Comparison of ENCODE assay signal across 8 cellular contexts in the genomic region with DNA sequence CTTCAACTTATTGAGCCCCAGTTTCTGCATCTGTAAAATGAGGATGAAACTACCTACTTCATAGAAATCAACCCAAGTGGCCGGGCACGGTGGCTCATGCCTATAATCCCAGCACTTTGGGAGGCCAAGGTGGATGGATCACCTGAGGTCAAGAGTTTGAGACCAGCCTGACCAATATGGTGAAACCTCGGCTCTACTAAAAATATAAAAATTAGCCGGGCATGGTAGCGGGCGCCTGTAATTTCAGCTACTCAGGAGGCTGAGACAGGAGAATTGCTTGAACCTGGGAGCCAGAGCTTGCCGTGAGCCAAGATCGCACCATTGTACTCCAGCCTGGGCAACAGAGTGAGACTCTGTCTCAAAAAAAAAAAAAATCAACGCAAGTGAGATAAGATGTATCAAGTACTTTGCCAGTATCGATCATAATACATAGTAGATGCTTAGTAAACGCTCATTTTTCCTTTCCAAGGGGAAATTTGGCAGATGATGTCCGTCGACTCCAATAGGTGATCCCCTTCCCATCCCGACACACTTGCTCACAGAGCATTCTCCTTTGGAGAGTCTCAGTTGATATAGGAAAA. TPM values are rescaled to one million over a fixed set of nuclear protein-coding genes. Genes with fewer than 3 reads are reported as not detected.
DNase-seq lines count a peak whose midpoint lies in the region; ATAC-seq, FAIRE-seq and TF ChIP-seq lines count a peak whose summit lies in the region.
"Not testable (repeated sequence)": the region's sequence is repeated elsewhere in the genome, so short reads cannot be mapped to it uniquely, and the experiment has no call there.

No MANE protein-coding gene starts in this region.

- H3K4me3 Mint-ChIP-seq in activated CD8-positive, alpha-beta T cell treated with anti-CD3 and anti-CD28 coated beads, Interleukin-2, amount 10 ng/mL, durations not matched to agents 7 days and 5 days; nephron: not testable (repeated sequence)
- H3K4me3 Mint-ChIP-seq in stimulated activated naive B cell treated with anti-CD40 and anti-IgM and Interleukin-4, amounts not matched to agents 10 μg/mL and 1 μg/mL and 100 μg/mL, for 72 hours, result peak overlapping the region; percentile 67

- peaks cover 52% of the 10 kb centered on the region for H3K36me3 Mint-ChIP-seq in activated CD8-positive, alpha-beta T cell treated with anti-CD3 and anti-CD28 coated beads, Interleukin-2, amount 10 ng/mL, durations not matched to agents 7 days and 5 days (ENCODE audit: low read depth)
- peaks cover 38% of the 10 kb centered on the region for H3K36me3 Mint-ChIP-seq in nephron (ENCODE audit: low read depth)
- peaks cover 28 to 37% of the 10 kb centered on the region in 2 donors for H3K36me3 Mint-ChIP-seq in stimulated activated naive B cell treated with anti-CD40 and anti-IgM and Interleukin-4, amounts not matched to agents 10 μg/mL and 1 μg/mL and 100 μg/mL, for 72 hours

- RAD21 ChIA-PET in HCT116 (lab: Charles Lee; ENCODE audit: low non-redundant PET in 1 of 2, low total read pairs in 2 of 2, uncharacterized antibody in 2 of 2, unreplicated experiment in 2 of 2), result interaction anchor here (0.6 to 1.1 kb wide), 4 partner anchors 15 to 34 kb away, joined by 3 to 4 read pairs (median 3); no protein-coding TSS in a partner anchor

- H3K9me3 ChIP-seq in A549; HCT116 (ENCODE audit: control insufficient read depth in 1 of 2, insufficient read depth in 1 of 2, low read depth in 1 of 2, low read length in 2 of 2); RWPE2 (ENCODE audit: severe bottlenecking); ascending aorta; fibroblast of lung (ENCODE audit: control insufficient read depth, insufficient read depth, low read depth, low read length): not testable (repeated sequence)

- H3K4me3 ChIP-seq in A549, result 0 out of 3 replicates have a peak overlapping the region, but pooled peaks have one; percentile 15
- peak overlapping the region in 1 of 2 experiments; percentile 19; a peak in 2 of 4 replicates for H3K4me3 ChIP-seq in HCT116 (replicated peaks in 1 of 2; ENCODE audit: low read depth in 1 of 2, low read length in 2 of 2)
- not testable (repeated sequence) for H3K4me3 ChIP-seq in RWPE2 (ENCODE audit: severe bottlenecking); ascending aorta; fibroblast of lung (replicated peaks in 1 of 4; ENCODE audit: control extremely low read depth in 1 of 4, insufficient read depth in 1 of 4, low read depth in 3 of 4, low read length in 4 of 4)

- peaks cover 0 to 51% of the 10 kb centered on the region in 2 experiments; a peak in 2 of 4 replicates for H3K36me3 ChIP-seq in HCT116 (ENCODE audit: control insufficient read depth in 1 of 2, insufficient read depth in 2 of 2, low read length in 2 of 2)
- H3K36me3 ChIP-seq in RWPE2 (ENCODE audit: low read depth), result peaks cover 86% of the 10 kb centered on the region
- H3K36me3 ChIP-seq in ascending aorta; fibroblast of lung (ENCODE audit: control insufficient read depth, insufficient read depth, low read length): not testable (repeated sequence)

- TF ChIP-seq EP300 in A549 (IDR thresholded peaks at IDR 0.05), result not testable (repeated sequence)

- DNase-seq in A549 (ENCODE audit: low read depth in 1 of 2, low spot score in 1 of 2); HCT116 (ENCODE audit: low read depth, low spot score); RWPE2 (ENCODE audit: low spot score); activated CD8-positive, alpha-beta T cell treated with anti-CD3 and anti-CD28 coated beads, Interleukin-2, amount 10 ng/mL, durations not matched to agents 7 days and 5 days; ascending aorta (ENCODE audit: low spot score in 2 of 2); fibroblast of lung (ENCODE audit: low read depth in 2 of 2); stimulated activated naive B cell treated with anti-CD40 and anti-IgM and Interleukin-4, amounts not matched to agents 10 μg/mL and 1 μg/mL and 100 μg/mL, for 72 hours: not testable (repeated sequence)

- TF ChIP-seq CTCF in A549 (IDR thresholded peaks at IDR 0.05); HCT116 (IDR thresholded peaks at IDR 0.05 in 2 of 3, conservative IDR thresholded peaks at IDR 0.05 in 1 of 3; ENCODE audit: borderline replicate concordance in 1 of 3, insufficient read depth in 1 of 3, low read depth in 2 of 3, low read length in 2 of 3); RWPE2 (IDR thresholded peaks at IDR 0.05; ENCODE audit: poor library complexity, severe bottlenecking); ascending aorta (IDR thresholded peaks at IDR 0.05); fibroblast of lung (conservative IDR thresholded peaks at IDR 0.05 in 1 of 2, IDR thresholded peaks at IDR 0.05 in 1 of 2; ENCODE audit: low read depth in 1 of 2, low read length in 2 of 2); nephron (IDR thresholded peaks at IDR 0.05; ENCODE audit: unreplicated experiment in 3 of 3): not testable (repeated sequence)

- CTCF ChIA-PET in A549 (lab: Yijun Ruan, JAX), result interaction anchor here (0.6 to 1.1 kb wide), 5 partner anchors 11 to 228 kb away, joined by 3 to 4 read pairs (median 4); no protein-coding TSS in a partner anchor
- CTCF ChIA-PET in HCT116 (lab: Charles Lee), result not testable (repeated sequence)
- CTCF ChIA-PET in activated CD8-positive, alpha-beta T cell treated with anti-CD3 and anti-CD28 coated beads, Interleukin-2, amount 10 ng/mL, durations not matched to agents 7 days and 5 days (lab: Charles Lee), result interaction anchor here (1.0 to 1.5 kb wide), 2 partner anchors 11 to 41 kb away, joined by 3 read pairs; no protein-coding TSS in a partner anchor

- H3K27me3 Mint-ChIP-seq in activated CD8-positive, alpha-beta T cell treated with anti-CD3 and anti-CD28 coated beads, Interleukin-2, amount 10 ng/mL, durations not matched to agents 7 days and 5 days (ENCODE audit: low read depth); nephron (ENCODE audit: low read depth); stimulated activated naive B cell treated with anti-CD40 and anti-IgM and Interleukin-4, amounts not matched to agents 10 μg/mL and 1 μg/mL and 100 μg/mL, for 72 hours: not testable (repeated sequence)

- H3K27ac ChIP-seq in A549, result peak overlapping the region; percentile 41 to 80
- peak overlapping the region; percentile 53 for H3K27ac ChIP-seq in HCT116 (ENCODE audit: low read depth, low read length)
- peak overlapping the region; percentile 54 for H3K27ac ChIP-seq in RWPE2 (ENCODE audit: poor library complexity, severe bottlenecking)
- H3K27ac ChIP-seq in ascending aorta, result peak overlapping the region; percentile 64 to 68
- peak overlapping the region; percentile 52 for H3K27ac ChIP-seq in fibroblast of lung (ENCODE audit: insufficient read depth, low read length)

- POLR2A ChIA-PET in A549 (lab: Yijun Ruan, JAX) (interaction anchor here (1.0 to 2.1 kb wide), 4 partner anchors 10 to 30 kb away, joined by 3 to 13 read pairs (median 4); no protein-coding TSS in a partner anchor), HCT116 (lab: Charles Lee) (interaction anchor here (1.0 to 2.5 kb wide), 4 partner anchors 10 to 50 kb away, joined by 3 to 10 read pairs (median 4); a partner anchor contains a TSS)
- POLR2A ChIA-PET in activated CD8-positive, alpha-beta T cell treated with anti-CD3 and anti-CD28 coated beads, Interleukin-2, amount 10 ng/mL, durations not matched to agents 7 days and 5 days (lab: Charles Lee), result interaction anchor here (0.9 to 3.8 kb wide), 4 partner anchors 9 to 61 kb away, joined by 3 to 13 read pairs (median 3); a partner anchor contains a TSS

- peaks cover 100% of the 10 kb centered on the region for H3K79me2 ChIP-seq in HCT116 (ENCODE audit: insufficient read depth, low read length)
- peaks cover 98% of the 10 kb centered on the region for H3K79me2 ChIP-seq in fibroblast of lung (ENCODE audit: control insufficient read depth, insufficient read depth, low read length)

- H3K4me1 ChIP-seq in A549 (peaks cover 99% of the 10 kb centered on the region), HCT116 (ENCODE audit: control insufficient read depth in 1 of 2, insufficient read depth in 2 of 2, low read length in 2 of 2) (peaks cover 85 to 98% of the 10 kb centered on the region in 2 experiments), RWPE2 (ENCODE audit: insufficient read depth, poor library complexity, severe bottlenecking) (peaks cover 88% of the 10 kb centered on the region), ascending aorta (peaks cover 20 to 69% of the 10 kb centered on the region in 2 donors), fibroblast of lung (ENCODE audit: control insufficient read depth, extremely low read depth, insufficient read depth, low read length) (peaks cover 42% of the 10 kb centered on the region)

- 91% methylated on average over 14 of the region's 14 CpGs for WGBS in A549 (ENCODE audit: missing lambda C conversion rate)

- H3K4me2 ChIP-seq in A549, result peak overlapping the region; percentile 94
- peak overlapping the region; percentile 59 for H3K4me2 ChIP-seq in HCT116 (ENCODE audit: low read length)
- not testable (repeated sequence) for H3K4me2 ChIP-seq in fibroblast of lung (ENCODE audit: extremely low read depth, insufficient read depth, low read length)

- BruUV-seq in HCT116 (replicated peaks; lab: Mats Ljungman, UMichigan), result not testable (repeated sequence)

- H4K20me1 ChIP-seq in HCT116 (ENCODE audit: insufficient read depth), result peaks cover 15% of the 10 kb centered on the region; the same call in 1 of the 2 replicates
- H4K20me1 ChIP-seq in fibroblast of lung (ENCODE audit: control insufficient read depth, extremely low read depth, insufficient read depth, low read length), result not testable (repeated sequence)

- intact Hi-C loops in HCT116 (cut with micrococcal nuclease), result not testable (repeated sequence)
- intact Hi-C loops in ascending aorta (cut with DNase I), result loop anchor here (2.0 kb wide), 3 partner anchors 27 to 75 kb away; no protein-coding TSS in a partner anchor

- H3K4me1 Mint-ChIP-seq in activated CD8-positive, alpha-beta T cell treated with anti-CD3 and anti-CD28 coated beads, Interleukin-2, amount 10 ng/mL, durations not matched to agents 7 days and 5 days (ENCODE audit: low read depth), result peaks cover 87% of the 10 kb centered on the region
- H3K4me1 Mint-ChIP-seq in nephron, result peaks cover 76% of the 10 kb centered on the region
- peaks cover 64 to 75% of the 10 kb centered on the region in 2 donors for H3K4me1 Mint-ChIP-seq in stimulated activated naive B cell treated with anti-CD40 and anti-IgM and Interleukin-4, amounts not matched to agents 10 μg/mL and 1 μg/mL and 100 μg/mL, for 72 hours

- ATAC-seq in A549; RWPE2 (ENCODE audit: low read depth); activated CD8-positive, alpha-beta T cell treated with anti-CD3 and anti-CD28 coated beads, Interleukin-2, amount 10 ng/mL, durations not matched to agents 7 days and 5 days; stimulated activated naive B cell treated with anti-CD40 and anti-IgM and Interleukin-4, amounts not matched to agents 10 μg/mL and 1 μg/mL and 100 μg/mL, for 72 hours (replicated peaks): not testable (repeated sequence)
- ATAC-seq in HCT116, result peak; percentile 7

- not testable (repeated sequence) for H2AFZ ChIP-seq in HCT116 (ENCODE audit: low read depth, low read length, poor library complexity, severe bottlenecking); fibroblast of lung (ENCODE audit: low read length)

- H3K27ac Mint-ChIP-seq in activated CD8-positive, alpha-beta T cell treated with anti-CD3 and anti-CD28 coated beads, Interleukin-2, amount 10 ng/mL, durations not matched to agents 7 days and 5 days, result peak overlapping the region; percentile 22
- peak overlapping the region in 2 of 3 experiments; percentile 44 to 51 for H3K27ac Mint-ChIP-seq in nephron
- H3K27ac Mint-ChIP-seq in stimulated activated naive B cell treated with anti-CD40 and anti-IgM and Interleukin-4, amounts not matched to agents 10 μg/mL and 1 μg/mL and 100 μg/mL, for 72 hours, result peak overlapping the region; percentile 98

- not testable (repeated sequence) for TF ChIP-seq RAD21 in A549 (conservative IDR thresholded peaks at IDR 0.05 in 1 of 2, IDR thresholded peaks at IDR 0.05 in 1 of 2); HCT116 (IDR thresholded peaks at IDR 0.05; ENCODE audit: low read depth)

- not testable (repeated sequence) for H3K9me2 ChIP-seq in HCT116 (ENCODE audit: insufficient read depth)

- not testable (repeated sequence) for H3K27me3 ChIP-seq in HCT116 (ENCODE audit: insufficient read depth, low read length); RWPE2 (ENCODE audit: insufficient read depth, poor library complexity, severe bottlenecking); ascending aorta; fibroblast of lung (ENCODE audit: control insufficient read depth, insufficient read depth, low read length)

- TF ChIP-seq POLR2A in A549 (IDR thresholded peaks at IDR 0.05; ENCODE audit: low read length); HCT116 (IDR thresholded peaks at IDR 0.05; ENCODE audit: borderline replicate concordance, extremely low read depth, insufficient read depth, insufficient read length): not testable (repeated sequence)

- peak overlapping the region; percentile 38 for H3K9ac ChIP-seq in HCT116 (ENCODE audit: low read length)
- not testable (repeated sequence) for H3K9ac ChIP-seq in fibroblast of lung (ENCODE audit: insufficient read depth, low read length)

- H3K9me3 Mint-ChIP-seq in activated CD8-positive, alpha-beta T cell treated with anti-CD3 and anti-CD28 coated beads, Interleukin-2, amount 10 ng/mL, durations not matched to agents 7 days and 5 days (ENCODE audit: insufficient read depth); nephron; stimulated activated naive B cell treated with anti-CD40 and anti-IgM and Interleukin-4, amounts not matched to agents 10 μg/mL and 1 μg/mL and 100 μg/mL, for 72 hours: not testable (repeated sequence)

- FAIRE-seq in A549 (lab: Jason Lieb, UNC), result not testable (repeated sequence)

RNA-seq across cellular contexts. Expression of a gene that starts 10.2 kb away (rescaled TPM):
- 77.2 and 101 TPM in 2 replicates for polyA plus RNA-seq in A549 (2011; rRNA removed)
- polyA plus RNA-seq in A549 (2012; cell fraction: cytosol; rRNA removed), result 116 and 161 TPM in 2 replicates
- 256 and 267 TPM in 2 replicates for polyA plus RNA-seq in A549 (2012; cell fraction: nucleus; rRNA removed)
- polyA plus RNA-seq in A549 (2017; fragmentation: RNase III; extraction: RNeasy Plus Mini Kit Qiagen cat#74134 plus additional on column Dnase treatment), result 74.6 to 106 TPM (median 93.4 TPM) in 3 replicates
- 138 and 158 TPM in 2 replicates for polyA minus RNA-seq in A549 (2011; rRNA and poly(A)+ RNA removed)
- 89.2 TPM for total RNA-seq in HCT116 (2021; ENCODE audit: unreplicated experiment)
- 54.4 and 57.6 TPM in 2 replicates for polyA plus RNA-seq in HCT116 (2012)
- total RNA-seq in activated CD8-positive, alpha-beta T cell treated with anti-CD3 and anti-CD28 coated beads, Interleukin-2, amount 10 ng/mL, durations not matched to agents 7 days and 5 days, result 10 to 100 TPM; 26.8 to 27.1 TPM
- 89.3 TPM for total RNA-seq in ascending aorta
- total RNA-seq in fibroblast of lung, result 48.8 and 69.9 TPM in 2 replicates
- 173 and 210 TPM in 2 replicates for polyA plus RNA-seq in fibroblast of lung
- polyA plus RNA-seq in fibroblast of lung (2012), result 201 and 211 TPM in 2 replicates
- polyA minus RNA-seq in fibroblast of lung (ENCODE audit: low replicate concordance), result 738 and 1,027 TPM in 2 replicates

Comparison
In these comparisons a context has a peak if more than half of its experiments do, and no peak if none do; other contexts are left out.
1. H3K27ac Mint-ChIP-seq: peak in every context shown above with its lines; median percentile 98 in stimulated activated naive B cell treated with anti-CD40 and anti-IgM and Interleukin-4, amounts not matched to agents 10 μg/mL and 1 μg/mL and 100 μg/mL, for 72 hours; 48 in nephron; 22 in activated CD8-positive, alpha-beta T cell treated with anti-CD3 and anti-CD28 coated beads, Interleukin-2, amount 10 ng/mL, durations not matched to agents 7 days and 5 days.